15 cellular contexts compared by ENCODE assay signal in genomic region chr3:100120022-100120421, GRCh38.
"Had no signal": no experiment of that assay in that cellular context is flagged by ENCODE, and none has a peak within 500 bp of the region (broad histone marks: within the 10 kb centered on the region; RNA-seq: fewer than 3 reads in every experiment).

No MANE protein-coding gene starts in this region.

- H3K27ac ChIP-seq: epithelial cell of prostate, esophagus muscularis mucosa, parathyroid adenoma, prostate gland, suprapubic skin, thyroid gland had no signal

- H3K36me3 ChIP-seq: esophagus muscularis mucosa, prostate gland, suprapubic skin, thyroid gland had no signal

- H3K4me1 ChIP-seq: parathyroid adenoma, prostate gland, suprapubic skin, thyroid gland had no signal

- H3K4me3 ChIP-seq: esophagus muscularis mucosa, prostate gland, suprapubic skin, thyroid gland had no signal

- DNase-seq: central memory CD4-positive, alpha-beta T cell; effector memory CD8-positive, alpha-beta T cell; immature natural killer cell; occipital lobe; stimulated activated CD4-positive, alpha-beta T cell treated with anti-CD3 and anti-CD28 coated beads, Interleukin-4, amount 100 ng/mL, for 1 hour; stimulated activated CD8-positive, alpha-beta memory T cell treated with anti-CD3 and anti-CD28 coated beads, Interleukin-4, amount 100 ng/mL, for 48 hours; stimulated activated naive CD8-positive, alpha-beta T cell treated with anti-CD3 and anti-CD28 coated beads, Interleukin-15, Interleukin-2, amounts not matched to agents 100 U/mL and 50 U/mL, for 24 hours; thyroid gland had no signal

- H3K9me3 ChIP-seq: esophagus muscularis mucosa, prostate gland, suprapubic skin, thyroid gland had no signal

- H3K27me3 ChIP-seq: esophagus muscularis mucosa, suprapubic skin, thyroid gland had no signal

- ATAC-seq: effector memory CD8-positive, alpha-beta T cell; natural killer cell treated with Interleukin-12 subunit alpha and Interleukin-12 subunit beta and Interleukin-15 and Interleukin-18, amount 100 ng/mL, for 72 hours; stimulated activated effector memory CD8-positive, alpha-beta T cell treated with anti-CD3 and anti-CD28 coated beads, Interleukin-12 subunit alpha, Interleukin-12 subunit beta, amount 100 ng/mL, for 72 hours; stimulated activated naive CD8-positive, alpha-beta T cell treated with anti-CD3 and anti-CD28 coated beads, Interleukin-15, Interleukin-2, amounts not matched to agents 100 U/mL and 50 U/mL, for 24 hours had no signal
